8 cellular contexts compared by ENCODE assay signal in genomic region chr2:45935791-45936622, GRCh38.
A peak's percentile ranks its signal among the peaks of the same experiment; 100 is the strongest.
DNase-seq lines count a peak whose midpoint lies in the region; ATAC-seq and TF ChIP-seq lines count a peak whose summit lies in the region.

No MANE protein-coding gene starts in this region.

- no peaks in the 10 kb centered on the region for H4K20me1 ChIP-seq in Loucy (ENCODE audit: insufficient read depth, low read length, poor library complexity, severe bottlenecking)

- H3K79me2 ChIP-seq in Loucy (ENCODE audit: insufficient read depth, low read length), result peaks cover 12% of the 10 kb centered on the region; the same call in 1 of the 2 replicates
- H3K79me2 ChIP-seq in parathyroid adenoma, result peaks cover 16% of the 10 kb centered on the region

- H3K9me2 ChIP-seq in Loucy (replicated peaks; ENCODE audit: low read depth, low read length), result no peaks in the 10 kb centered on the region

- H3K4me3 ChIP-seq in Loucy (ENCODE audit: low read length, poor library complexity, severe bottlenecking) (no peak overlapping the region), Peyer's patch (no peak overlapping the region), parathyroid adenoma (ENCODE audit: low read depth, low read length) (no peak overlapping the region)

- intact Hi-C loops in head of caudate nucleus (cut with DNase I), result loop anchor here (2.0 to 10.0 kb wide), 2 partner anchors 161 to 293 kb away; no protein-coding TSS in a partner anchor

- ATAC-seq in GM19023 (IDR thresholded peaks at IDR 0.05; ENCODE audit: unreplicated experiment) (peak; percentile 60), GM18519 (IDR thresholded peaks at IDR 0.05; ENCODE audit: low FRiP score, unreplicated experiment) (no peak)

- H3K9ac ChIP-seq in Loucy (ENCODE audit: low read depth, low read length, poor library complexity, severe bottlenecking) (no peak overlapping the region), parathyroid adenoma (no peak overlapping the region)

- peak overlapping the region in 2 of 4 donors; percentile 55 to 56 for H3K27ac ChIP-seq in Peyer's patch
- H3K27ac ChIP-seq in parathyroid adenoma, result peak overlapping the region; percentile 38

- TF ChIP-seq POLR2A in Peyer's patch (IDR thresholded peaks at IDR 0.05), result no peak

- TF ChIP-seq CTCF in Loucy (conservative IDR thresholded peaks at IDR 0.05; ENCODE audit: low read length), result peak; percentile 82
- peak; percentile 33 to 88 (median 68) for TF ChIP-seq CTCF in Peyer's patch (IDR thresholded peaks at IDR 0.05)
- peak; percentile 89 for TF ChIP-seq CTCF in parathyroid adenoma (IDR thresholded peaks at IDR 0.05)

- H3K9me3 ChIP-seq in Loucy (ENCODE audit: insufficient read depth, low read depth, low read length) (no peaks in the 10 kb centered on the region), Peyer's patch (no peaks in the 10 kb centered on the region), parathyroid adenoma (ENCODE audit: control insufficient read depth, low read length) (no peaks in the 10 kb centered on the region)

- H3K36me3 ChIP-seq in Loucy (ENCODE audit: insufficient read depth, low read length) (no peaks in the 10 kb centered on the region), Peyer's patch (no peaks in the 10 kb centered on the region), parathyroid adenoma (ENCODE audit: control insufficient read depth, insufficient read depth, low read length) (no peaks in the 10 kb centered on the region)

- DNase-seq in AG08396 (ENCODE audit: low spot score) (peak; percentile 89), Peyer's patch (peak; percentile 65 to 93 (median 91)), head of caudate nucleus (peak; percentile 71 to 93 (median 84))
- DNase-seq in activated naive CD4-positive, alpha-beta T cell treated with anti-CD3 and anti-CD28 coated beads, Interleukin-2, amount 50 U/mL, for 16 hours, result peak; percentile 27

- peaks cover 7% of the 10 kb centered on the region for H3K4me1 ChIP-seq in Loucy (ENCODE audit: insufficient read depth, low read length, poor library complexity, severe bottlenecking)
- peaks cover 0 to 19% (median 2%) of the 10 kb centered on the region in 4 donors for H3K4me1 ChIP-seq in Peyer's patch
- H3K4me1 ChIP-seq in parathyroid adenoma, result peaks cover 26% of the 10 kb centered on the region

- H3K4me2 ChIP-seq in Loucy (ENCODE audit: low read depth, low read length, poor library complexity, severe bottlenecking), result no peak overlapping the region
- no peak overlapping the region for H3K4me2 ChIP-seq in parathyroid adenoma (ENCODE audit: low read length)

- no peaks in the 10 kb centered on the region for H3K27me3 ChIP-seq in Loucy (ENCODE audit: insufficient read depth, low read length, poor library complexity, severe bottlenecking)
- no peaks in the 10 kb centered on the region for H3K27me3 ChIP-seq in Peyer's patch
- H3K27me3 ChIP-seq in parathyroid adenoma (ENCODE audit: control insufficient read depth, insufficient read depth, low read length), result no peaks in the 10 kb centered on the region

- no peak overlapping the region for H2AFZ ChIP-seq in Loucy (ENCODE audit: low read length)
- H2AFZ ChIP-seq in parathyroid adenoma, result no peak overlapping the region

- no peaks in the 10 kb centered on the region for H3F3A ChIP-seq in Loucy (ENCODE audit: low read depth)

Comparison
In these comparisons a context has a peak if more than half of its experiments do, and no peak if none do; other contexts are left out.
1. DNase-seq: peak in every context shown above with its lines; median percentile 91 in Peyer's patch; 89 in AG08396; 84 in head of caudate nucleus; 27 in activated naive CD4-positive, alpha-beta T cell treated with anti-CD3 and anti-CD28 coated beads, Interleukin-2, amount 50 U/mL, for 16 hours.